Comparison of ENCODE assay signal across 23 cellular contexts in genomic region chr14:100320157-100320856, GRCh38. TPM values are rescaled to one million over a fixed set of nuclear protein-coding genes. Genes with fewer than 3 reads are reported as not detected.
"Had no signal": no experiment of that assay in that cellular context is flagged by ENCODE, and none has a peak within 500 bp of the region (broad histone marks: within the 10 kb centered on the region; RNA-seq: fewer than 3 reads in every experiment).

No MANE protein-coding gene starts in this region.

- DNase-seq: activated CD4-positive, alpha-beta memory T cell treated with anti-CD3 and anti-CD28 coated beads for 36 hours; activated CD4-positive, alpha-beta T cell treated with anti-CD3 and anti-CD28 coated beads for 36 hours; activated gamma-delta T cell; activated T-cell treated with anti-CD3 and anti-CD28 coated beads, Interleukin-2, amount 50 U/mL, for 24 hours; central memory CD4-positive, alpha-beta T cell; effector CD4-positive, alpha-beta T cell; foreskin fibroblast; head of caudate nucleus; immature natural killer cell; mucosa of descending colon; naive thymus-derived CD4-positive, alpha-beta T cell; posterior cingulate gyrus; retina; stimulated activated CD4-positive, alpha-beta T cell treated with anti-CD3 and anti-CD28 coated beads, Interleukin-15, amount 100 ng/mL, for 24 hours; stimulated activated CD4-positive, alpha-beta T cell treated with anti-CD3 and anti-CD28 coated beads, Interleukin-4, amount 100 ng/mL, for 1 hour; stimulated activated naive CD4-positive, alpha-beta T cell; tibial artery; uterus; WERI-Rb-1 had no signal

- H3K4me1 ChIP-seq: uterus had no signal

- H3K27me3 Mint-ChIP-seq: activated CD4-positive, alpha-beta memory T cell treated with anti-CD3 and anti-CD28 coated beads for 36 hours; activated CD4-positive, alpha-beta T cell treated with anti-CD3 and anti-CD28 coated beads for 36 hours; activated T-cell treated with anti-CD3 and anti-CD28 coated beads, Interleukin-2, amount 50 U/mL, for 24 hours had no signal

- H3K27me3 ChIP-seq: neutrophil, tibial artery, uterus had no signal

- H3K9me3 ChIP-seq: mucosa of descending colon, neutrophil, tibial artery, uterus had no signal

- H3K9me3 Mint-ChIP-seq: activated CD4-positive, alpha-beta memory T cell treated with anti-CD3 and anti-CD28 coated beads for 36 hours; activated naive CD4-positive, alpha-beta T cell treated with anti-CD3 and anti-CD28 coated beads, Interleukin-2, amount 50 U/mL, for 72 hours; activated T-cell treated with anti-CD3 and anti-CD28 coated beads, Interleukin-2, amount 50 U/mL, for 24 hours; immature natural killer cell; naive thymus-derived CD4-positive, alpha-beta T cell had no signal

- H3K4me3 ChIP-seq: coronary artery, lung, mucosa of descending colon, tibial artery, uterus had no signal

- H3K27ac Mint-ChIP-seq: activated CD4-positive, alpha-beta memory T cell treated with anti-CD3 and anti-CD28 coated beads for 36 hours; activated CD4-positive, alpha-beta T cell treated with anti-CD3 and anti-CD28 coated beads for 36 hours; activated T-cell treated with anti-CD3 and anti-CD28 coated beads, Interleukin-2, amount 50 U/mL, for 24 hours; naive thymus-derived CD4-positive, alpha-beta T cell had no signal

- H3K36me3 Mint-ChIP-seq: activated CD4-positive, alpha-beta memory T cell treated with anti-CD3 and anti-CD28 coated beads for 36 hours; activated naive CD4-positive, alpha-beta T cell treated with anti-CD3 and anti-CD28 coated beads, Interleukin-2, amount 50 U/mL, for 72 hours; immature natural killer cell; naive thymus-derived CD4-positive, alpha-beta T cell had no signal

- H3K36me3 ChIP-seq: neutrophil, tibial artery, uterus, WERI-Rb-1 had no signal

- ATAC-seq: activated CD4-positive, alpha-beta T cell treated with anti-CD3 and anti-CD28 coated beads for 36 hours; activated naive CD4-positive, alpha-beta T cell treated with anti-CD3 and anti-CD28 coated beads, Interleukin-2, amount 50 U/mL, for 72 hours; mucosa of descending colon; naive thymus-derived CD4-positive, alpha-beta T cell had no signal

- H3K4me3 Mint-ChIP-seq: activated CD4-positive, alpha-beta memory T cell treated with anti-CD3 and anti-CD28 coated beads for 36 hours; activated CD4-positive, alpha-beta T cell treated with anti-CD3 and anti-CD28 coated beads for 36 hours; activated T-cell treated with anti-CD3 and anti-CD28 coated beads, Interleukin-2, amount 50 U/mL, for 24 hours had no signal

- H3K27ac ChIP-seq: coronary artery, neutrophil, tibial artery, uterus, WERI-Rb-1 had no signal

RNA-seq across cellular contexts. Expression of gene SLC25A47, which starts 2.8 kb away (rescaled TPM):
- polyA plus RNA-seq: immature natural killer cell; naive thymus-derived CD4-positive, alpha-beta T cell had no signal
